ENCODE assay signal across 2 cellular contexts in the genomic region with DNA sequence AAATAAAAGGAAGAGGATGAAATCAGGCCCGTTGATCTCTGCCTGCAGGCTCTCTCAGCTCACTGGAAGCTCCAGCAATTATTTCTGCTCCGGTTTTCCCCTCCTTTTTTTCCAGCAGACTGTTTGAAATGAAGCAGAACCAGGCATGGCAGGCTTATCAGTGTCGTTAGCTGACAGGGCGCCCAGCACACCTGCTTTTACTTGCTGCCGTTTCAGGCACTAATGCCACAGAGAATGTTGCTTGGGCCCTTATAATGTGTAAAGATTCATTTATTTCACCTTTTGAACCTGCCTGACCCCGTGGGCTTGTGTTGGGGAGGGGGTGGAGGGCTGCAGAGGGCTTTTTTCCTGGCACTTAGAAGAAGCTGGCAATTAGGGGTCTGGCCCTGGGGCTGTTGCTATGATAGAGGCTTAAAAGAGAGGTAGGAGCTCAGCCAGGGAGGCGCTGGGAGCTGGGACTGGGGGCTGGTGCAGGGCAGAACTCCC.
TF ChIP-seq lines count a peak whose summit lies in the region.

No MANE protein-coding gene starts in this region.

TF ChIP-seq in GM23338, 12 proteins besides CTCF, POLR2A, EP300 and RAD21 (continued from another document):
- TF ChIP-seq, protein P1, sequence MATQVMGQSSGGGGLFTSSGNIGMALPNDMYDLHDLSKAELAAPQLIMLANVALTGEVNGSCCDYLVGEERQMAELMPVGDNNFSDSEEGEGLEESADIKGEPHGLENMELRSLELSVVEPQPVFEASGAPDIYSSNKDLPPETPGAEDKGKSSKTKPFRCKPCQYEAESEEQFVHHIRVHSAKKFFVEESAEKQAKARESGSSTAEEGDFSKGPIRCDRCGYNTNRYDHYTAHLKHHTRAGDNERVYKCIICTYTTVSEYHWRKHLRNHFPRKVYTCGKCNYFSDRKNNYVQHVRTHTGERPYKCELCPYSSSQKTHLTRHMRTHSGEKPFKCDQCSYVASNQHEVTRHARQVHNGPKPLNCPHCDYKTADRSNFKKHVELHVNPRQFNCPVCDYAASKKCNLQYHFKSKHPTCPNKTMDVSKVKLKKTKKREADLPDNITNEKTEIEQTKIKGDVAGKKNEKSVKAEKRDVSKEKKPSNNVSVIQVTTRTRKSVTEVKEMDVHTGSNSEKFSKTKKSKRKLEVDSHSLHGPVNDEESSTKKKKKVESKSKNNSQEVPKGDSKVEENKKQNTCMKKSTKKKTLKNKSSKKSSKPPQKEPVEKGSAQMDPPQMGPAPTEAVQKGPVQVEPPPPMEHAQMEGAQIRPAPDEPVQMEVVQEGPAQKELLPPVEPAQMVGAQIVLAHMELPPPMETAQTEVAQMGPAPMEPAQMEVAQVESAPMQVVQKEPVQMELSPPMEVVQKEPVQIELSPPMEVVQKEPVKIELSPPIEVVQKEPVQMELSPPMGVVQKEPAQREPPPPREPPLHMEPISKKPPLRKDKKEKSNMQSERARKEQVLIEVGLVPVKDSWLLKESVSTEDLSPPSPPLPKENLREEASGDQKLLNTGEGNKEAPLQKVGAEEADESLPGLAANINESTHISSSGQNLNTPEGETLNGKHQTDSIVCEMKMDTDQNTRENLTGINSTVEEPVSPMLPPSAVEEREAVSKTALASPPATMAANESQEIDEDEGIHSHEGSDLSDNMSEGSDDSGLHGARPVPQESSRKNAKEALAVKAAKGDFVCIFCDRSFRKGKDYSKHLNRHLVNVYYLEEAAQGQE (IDR thresholded peaks at IDR 0.05; ENCODE audit: unreplicated experiment), result no peak
- TF ChIP-seq STAT1 (IDR thresholded peaks at IDR 0.05; ENCODE audit: unreplicated experiment) (no peak), EZH2 (IDR thresholded peaks at IDR 0.05; ENCODE audit: low read depth, unreplicated experiment) (no peak), ZNF114 (CRISPR knock-in tag; IDR thresholded peaks at IDR 0.05) (no peak), POLR2AphosphoS5 (IDR thresholded peaks at IDR 0.05; ENCODE audit: low read depth) (no peak), JUNB (IDR thresholded peaks at IDR 0.05; ENCODE audit: unreplicated experiment) (no peak), EZH2phosphoT487 (IDR thresholded peaks at IDR 0.05; ENCODE audit: unreplicated experiment) (no peak)
- TF ChIP-seq, protein P2, sequence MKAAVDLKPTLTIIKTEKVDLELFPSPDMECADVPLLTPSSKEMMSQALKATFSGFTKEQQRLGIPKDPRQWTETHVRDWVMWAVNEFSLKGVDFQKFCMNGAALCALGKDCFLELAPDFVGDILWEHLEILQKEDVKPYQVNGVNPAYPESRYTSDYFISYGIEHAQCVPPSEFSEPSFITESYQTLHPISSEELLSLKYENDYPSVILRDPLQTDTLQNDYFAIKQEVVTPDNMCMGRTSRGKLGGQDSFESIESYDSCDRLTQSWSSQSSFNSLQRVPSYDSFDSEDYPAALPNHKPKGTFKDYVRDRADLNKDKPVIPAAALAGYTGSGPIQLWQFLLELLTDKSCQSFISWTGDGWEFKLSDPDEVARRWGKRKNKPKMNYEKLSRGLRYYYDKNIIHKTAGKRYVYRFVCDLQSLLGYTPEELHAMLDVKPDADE (IDR thresholded peaks at IDR 0.05), result no peak

TF ChIP-seq in SK-N-SH, 30 proteins besides CTCF, POLR2A, EP300 and RAD21 (continued from another document):
- TF ChIP-seq GATA2 (CRISPR knock-in tag; IDR thresholded peaks at IDR 0.05), result peak; percentile 99
- no peak for TF ChIP-seq EZH2phosphoT487 (IDR thresholded peaks at IDR 0.05; ENCODE audit: borderline replicate concordance, low read depth)
- TF ChIP-seq, protein P3, sequence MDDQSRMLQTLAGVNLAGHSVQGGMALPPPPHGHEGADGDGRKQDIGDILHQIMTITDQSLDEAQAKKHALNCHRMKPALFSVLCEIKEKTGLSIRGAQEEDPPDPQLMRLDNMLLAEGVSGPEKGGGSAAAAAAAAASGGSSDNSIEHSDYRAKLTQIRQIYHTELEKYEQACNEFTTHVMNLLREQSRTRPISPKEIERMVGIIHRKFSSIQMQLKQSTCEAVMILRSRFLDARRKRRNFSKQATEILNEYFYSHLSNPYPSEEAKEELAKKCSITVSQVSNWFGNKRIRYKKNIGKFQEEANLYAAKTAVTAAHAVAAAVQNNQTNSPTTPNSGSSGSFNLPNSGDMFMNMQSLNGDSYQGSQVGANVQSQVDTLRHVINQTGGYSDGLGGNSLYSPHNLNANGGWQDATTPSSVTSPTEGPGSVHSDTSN (IDR thresholded peaks at IDR 0.05), result peak; percentile 32; the same call in 1 of the 2 replicates
- TF ChIP-seq POLR2AphosphoS5 (IDR thresholded peaks at IDR 0.05; ENCODE audit: low read depth, low read length), result peak; percentile 49
- TF ChIP-seq, protein P4, sequence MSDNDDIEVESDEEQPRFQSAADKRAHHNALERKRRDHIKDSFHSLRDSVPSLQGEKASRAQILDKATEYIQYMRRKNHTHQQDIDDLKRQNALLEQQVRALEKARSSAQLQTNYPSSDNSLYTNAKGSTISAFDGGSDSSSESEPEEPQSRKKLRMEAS (IDR thresholded peaks at IDR 0.05; ENCODE audit: low read depth), result no peak
- TF ChIP-seq, protein P5, sequence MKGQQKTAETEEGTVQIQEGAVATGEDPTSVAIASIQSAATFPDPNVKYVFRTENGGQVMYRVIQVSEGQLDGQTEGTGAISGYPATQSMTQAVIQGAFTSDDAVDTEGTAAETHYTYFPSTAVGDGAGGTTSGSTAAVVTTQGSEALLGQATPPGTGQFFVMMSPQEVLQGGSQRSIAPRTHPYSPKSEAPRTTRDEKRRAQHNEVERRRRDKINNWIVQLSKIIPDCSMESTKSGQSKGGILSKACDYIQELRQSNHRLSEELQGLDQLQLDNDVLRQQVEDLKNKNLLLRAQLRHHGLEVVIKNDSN (IDR thresholded peaks at IDR 0.05; ENCODE audit: borderline replicate concordance, low read depth), result no peak
- no peak for TF ChIP-seq JUND (IDR thresholded peaks at IDR 0.05)
- TF ChIP-seq, protein P6, sequence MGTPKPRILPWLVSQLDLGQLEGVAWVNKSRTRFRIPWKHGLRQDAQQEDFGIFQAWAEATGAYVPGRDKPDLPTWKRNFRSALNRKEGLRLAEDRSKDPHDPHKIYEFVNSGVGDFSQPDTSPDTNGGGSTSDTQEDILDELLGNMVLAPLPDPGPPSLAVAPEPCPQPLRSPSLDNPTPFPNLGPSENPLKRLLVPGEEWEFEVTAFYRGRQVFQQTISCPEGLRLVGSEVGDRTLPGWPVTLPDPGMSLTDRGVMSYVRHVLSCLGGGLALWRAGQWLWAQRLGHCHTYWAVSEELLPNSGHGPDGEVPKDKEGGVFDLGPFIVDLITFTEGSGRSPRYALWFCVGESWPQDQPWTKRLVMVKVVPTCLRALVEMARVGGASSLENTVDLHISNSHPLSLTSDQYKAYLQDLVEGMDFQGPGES (IDR thresholded peaks at IDR 0.05; ENCODE audit: low read depth, low read length), result no peak
- no peak for TF ChIP-seq FOXM1 (IDR thresholded peaks at IDR 0.05; ENCODE audit: low read depth)
- TF ChIP-seq YY1 (IDR thresholded peaks at IDR 0.05; ENCODE audit: low read depth), result no peak
- no peak for TF ChIP-seq NFIC (IDR thresholded peaks at IDR 0.05; ENCODE audit: borderline replicate concordance)
- peak; percentile 73 for TF ChIP-seq CHD2 (IDR thresholded peaks at IDR 0.05; ENCODE audit: low read length, partially characterized antibody)
